ENCODE assay signal across 16 cellular contexts in the genomic region with DNA sequence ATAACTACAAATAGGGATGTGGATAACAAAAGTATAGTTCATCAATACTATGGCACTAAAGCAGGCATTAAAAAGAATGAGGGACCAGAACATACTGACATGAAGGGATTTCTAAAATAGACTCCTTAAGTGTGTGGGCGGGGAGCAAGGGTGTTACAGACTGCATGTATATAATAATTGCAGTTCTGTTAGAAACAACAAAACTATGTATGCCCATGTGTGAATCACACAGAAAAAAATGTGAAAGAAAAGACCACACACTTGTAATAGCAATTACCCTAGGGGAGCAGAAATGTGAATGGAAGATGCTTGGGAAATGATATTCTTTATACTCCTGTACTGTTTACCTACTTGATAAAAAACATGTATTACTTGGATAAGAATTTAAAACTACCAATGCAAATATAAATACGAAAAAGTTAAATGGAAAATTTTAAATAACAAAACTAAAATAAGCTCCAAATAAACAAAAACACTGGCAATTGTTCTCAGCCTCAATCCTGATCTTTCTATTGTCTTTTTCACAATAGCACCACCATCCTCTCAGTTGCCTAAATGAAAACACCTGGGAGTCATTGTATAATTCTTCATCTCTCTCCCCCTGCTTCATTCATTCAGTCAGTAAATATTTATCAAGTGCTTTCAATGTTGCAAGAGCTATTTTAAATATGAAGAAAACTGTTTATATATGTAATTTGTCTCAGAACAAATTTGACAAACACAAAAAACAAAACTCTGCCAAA.
DNase-seq lines count a peak whose midpoint lies in the region; ATAC-seq and TF ChIP-seq lines count a peak whose summit lies in the region.
"Had no signal": no experiment of that assay in that cellular context is flagged by ENCODE, and none has a peak within 500 bp of the region (broad histone marks: within the 10 kb centered on the region; RNA-seq: fewer than 3 reads in every experiment).

No MANE protein-coding gene starts in this region.

- no peak for DNase-seq in CD4-positive, alpha-beta T cell
- peak; percentile 38 for DNase-seq in astrocyte of the spinal cord (ENCODE audit: low read depth, low spot score)
- peak; percentile 6 for DNase-seq in hepatic stellate cell (ENCODE audit: low spot score)
- no peak for DNase-seq in DMS79 treated with DMSO at 0.1 percent for 48 hours (lab: John Stamatoyannopoulos, UW)
- no peak for DNase-seq in putamen (ENCODE audit: low spot score)
- no peak for DNase-seq in neuronal stem cell (ENCODE audit: low spot score)
- no peak for DNase-seq in hippocampal formation (lab: John Stamatoyannopoulos, UW)
- DNase-seq: activated CD4-positive, CD25-positive, alpha-beta regulatory T cell; activated naive CD4-positive, alpha-beta T cell treated with Interleukin-2 at 50 U/mL for 16 hours; erythroblast; NCI-H1048; occipital lobe; PC-9; spleen; substantia nigra had no signal

- H3K36me3 Mint-ChIP-seq in CD4-positive, alpha-beta T cell (ENCODE audit: low read depth) = peaks cover 59% of the 10 kb centered on the region

- no peak overlapping the region for H3K4me2 ChIP-seq in neuronal stem cell (ENCODE audit: insufficient read depth, low read length, poor library complexity, severe bottlenecking)
- H3K4me2 ChIP-seq: PC-9 had no signal

- no peaks in the 10 kb centered on the region for H3K27me3 ChIP-seq in CD4-positive, alpha-beta T cell (ENCODE audit: control insufficient read depth, insufficient read depth, low read length)
- H3K27me3 ChIP-seq in HUES6 (ENCODE audit: control insufficient read depth, insufficient read depth, low read length) (no peaks in the 10 kb centered on the region), neuronal stem cell (ENCODE audit: control insufficient read depth in 3 of 3, insufficient read depth in 3 of 3, low read depth in 1 of 3, low read length in 3 of 3) (no peaks in the 10 kb centered on the region)
- H3K27me3 ChIP-seq: spleen had no signal

- CTCF ChIA-PET in CD4-positive, alpha-beta T cell (lab: Charles Lee) = no interaction called here

- no peak overlapping the region for H3K14ac ChIP-seq in neuronal stem cell (ENCODE audit: low read length)

- no peaks in the 10 kb centered on the region for H3K27me3 Mint-ChIP-seq in CD4-positive, alpha-beta T cell

- no peak overlapping the region for H2AFZ ChIP-seq in neuronal stem cell (ENCODE audit: low read length)
- H2AFZ ChIP-seq: PC-9 had no signal

- H2BK15ac ChIP-seq in neuronal stem cell (ENCODE audit: low read length) = no peak overlapping the region

- no peaks in the 10 kb centered on the region for H3K4me1 Mint-ChIP-seq in CD4-positive, alpha-beta T cell (ENCODE audit: low read depth)

- no peak for ATAC-seq in CD4-positive, alpha-beta T cell (ENCODE audit: poor library complexity)

- no peak overlapping the region for H2BK5ac ChIP-seq in neuronal stem cell (ENCODE audit: low read length)

- no peak overlapping the region for H3K23ac ChIP-seq in neuronal stem cell (ENCODE audit: low read depth, low read length, poor library complexity)

- no peak overlapping the region for H2BK12ac ChIP-seq in neuronal stem cell (ENCODE audit: low read length)

- no CpG with 5 or more reads among the region's 2 CpGs for WGBS in neuronal stem cell (ENCODE audit: extremely low coverage in 2 of 2, insufficient read length in 2 of 2, insufficient replicate concordance in 1 of 2), 2 donors

- H3K9me3 Mint-ChIP-seq in CD4-positive, alpha-beta T cell = peaks cover 13% of the 10 kb centered on the region

- no peaks in the 10 kb centered on the region for H3K79me1 ChIP-seq in neuronal stem cell (ENCODE audit: low read depth, low read length)

- intact Hi-C loops in CD4-positive, alpha-beta T cell (cut with DNase I, micrococcal nuclease) = no loop called here

- in situ Hi-C loops in astrocyte of the spinal cord (cut with HindIII; ENCODE audit: low sequenced_read_pairs) = no loop called here

- H2BK120ac ChIP-seq in neuronal stem cell (ENCODE audit: low read depth, low read length) = no peak overlapping the region

- H3K18ac ChIP-seq in neuronal stem cell (ENCODE audit: low read length) = no peak overlapping the region

- H3K27ac Mint-ChIP-seq in CD4-positive, alpha-beta T cell = peak overlapping the region; percentile 13

- H3K4me3 Mint-ChIP-seq in CD4-positive, alpha-beta T cell = no peak overlapping the region

- no peak overlapping the region for H4K8ac ChIP-seq in neuronal stem cell (ENCODE audit: low read depth, low read length)

- no peak overlapping the region for H2AK5ac ChIP-seq in neuronal stem cell (ENCODE audit: low read depth, low read length)

- H3K4me3 ChIP-seq in HUES6 (ENCODE audit: low read depth, low read length) = no peak overlapping the region
- H3K4me3 ChIP-seq in astrocyte of the spinal cord (ENCODE audit: low read depth, low read length) = no peak overlapping the region
- H3K4me3 ChIP-seq in neuronal stem cell (ENCODE audit: low read length in 2 of 2) = no peak overlapping the region
- H3K4me3 ChIP-seq: PC-9, spleen had no signal

- no peak overlapping the region for H4K91ac ChIP-seq in neuronal stem cell (ENCODE audit: low read depth, low read length, poor library complexity)

- no peak overlapping the region for H3K9ac ChIP-seq in HUES6 (ENCODE audit: low read length)
- H3K9ac ChIP-seq in neuronal stem cell (ENCODE audit: low read depth, low read length, poor library complexity) = no peak overlapping the region

- H3K4me1 ChIP-seq in HUES6 (ENCODE audit: control insufficient read depth, insufficient read depth, low read length) = peaks cover 27% of the 10 kb centered on the region
- no peaks in the 10 kb centered on the region for H3K4me1 ChIP-seq in neuronal stem cell (ENCODE audit: control insufficient read depth in 2 of 2, insufficient read depth in 1 of 2, low read depth in 1 of 2, low read length in 2 of 2)

- H3K4ac ChIP-seq in neuronal stem cell (ENCODE audit: low read length) = no peak overlapping the region

- POLR2A ChIA-PET in CD4-positive, alpha-beta T cell (lab: Charles Lee) = no interaction called here

- H3K36me3 ChIP-seq in HUES6 (ENCODE audit: control insufficient read depth, insufficient read depth, low read length) (no peaks in the 10 kb centered on the region), neuronal stem cell (replicated peaks in 1 of 2; ENCODE audit: control insufficient read depth in 2 of 2, insufficient read depth in 2 of 2, low read length in 2 of 2) (peaks cover 5 to 10% of the 10 kb centered on the region in 2 donors)

- H3K27ac ChIP-seq in CD4-positive, alpha-beta T cell (ENCODE audit: low read depth, low read length) = no peak overlapping the region
- H3K27ac ChIP-seq in HUES6 (ENCODE audit: low read depth, low read length) = peak overlapping the region; percentile 53; the same call in 1 of the 2 replicates
- H3K27ac ChIP-seq in neuronal stem cell (replicated peaks; ENCODE audit: low read length) = no peak overlapping the region
- H3K27ac ChIP-seq: PC-9 had no signal

- peaks cover 21% of the 10 kb centered on the region for H3K9me3 ChIP-seq in CD4-positive, alpha-beta T cell (ENCODE audit: control insufficient read depth, low read length)
- H3K9me3 ChIP-seq in HUES6 (ENCODE audit: control insufficient read depth, insufficient read depth, low read depth, low read length) (peaks cover 5% of the 10 kb centered on the region; the same call in 1 of the 2 replicates), neuronal stem cell (replicated peaks in 1 of 2; ENCODE audit: control insufficient read depth in 2 of 2, insufficient read depth in 1 of 2, low read depth in 1 of 2, low read length in 2 of 2) (peaks cover 13 to 29% of the 10 kb centered on the region in 2 donors)

- TF ChIP-seq CTCF in CD4-positive, alpha-beta T cell (IDR thresholded peaks at IDR 0.05) = no peak
- TF ChIP-seq CTCF in astrocyte of the spinal cord (IDR thresholded peaks at IDR 0.05; ENCODE audit: low read depth, low read length) = no peak

Comparison
In these comparisons a context has a peak if more than half of its experiments do, and no peak if none do; other contexts are left out.
1. DNase-seq: peak in astrocyte of the spinal cord (single experiment) and hepatic stellate cell (single experiment); none in CD4-positive, alpha-beta T cell (0 of 10), DMS79 treated with DMSO at 0.1 percent for 48 hours (single experiment), putamen (single experiment), neuronal stem cell (single experiment) and hippocampal formation (0 of 2).